13 cellular contexts compared by ENCODE assay signal in the genomic region with DNA sequence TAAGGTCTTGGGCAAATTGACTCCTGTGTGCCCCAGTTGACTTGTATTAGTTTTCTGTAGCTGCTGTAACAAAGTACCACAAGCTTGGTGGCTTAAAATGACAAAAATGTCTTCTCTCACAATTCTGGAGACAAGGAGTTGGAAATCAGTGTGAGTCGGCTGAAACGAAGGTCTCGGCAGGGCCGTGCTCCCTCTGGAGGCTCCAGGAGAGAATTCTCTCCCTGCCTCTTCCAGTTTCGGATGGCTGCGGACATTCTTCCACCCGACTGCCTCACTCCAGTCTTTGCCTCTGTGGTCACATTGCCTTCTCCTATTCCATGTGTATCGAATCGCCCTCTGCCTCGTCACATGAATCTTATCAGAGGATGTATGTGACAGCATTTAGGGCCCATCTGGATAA.
A peak's percentile ranks its signal among the peaks of the same experiment; 100 is the strongest.
DNase-seq lines count a peak whose midpoint lies in the region; ATAC-seq, FAIRE-seq and TF ChIP-seq lines count a peak whose summit lies in the region.
"Had no signal": no experiment of that assay in that cellular context is flagged by ENCODE, and none has a peak within 500 bp of the region (broad histone marks: within the 10 kb centered on the region; RNA-seq: fewer than 3 reads in every experiment).

No MANE protein-coding gene starts in this region.

- intact Hi-C loops in heart left ventricle (cut with DNase I) (loop anchor here in 7 of 10 donors (2.0 to 10.0 kb wide), 3 partner anchors 120 to 122 kb away; no protein-coding TSS in a partner anchor), ascending aorta (cut with DNase I) (no loop called here)

- TF ChIP-seq CTCF in heart left ventricle (IDR thresholded peaks at IDR 0.05) (peak; percentile 8 to 55 (median 36)), right atrium auricular region (IDR thresholded peaks at IDR 0.05) (peak in 1 of 2 donors; percentile 51), bronchial epithelial cell (IDR thresholded peaks at IDR 0.05; ENCODE audit: insufficient read depth, low read length, severe bottlenecking) (peak; percentile 61), keratinocyte (optimal IDR thresholded peaks at IDR 0.05 in 1 of 3, IDR thresholded peaks at IDR 0.05 in 1 of 3, conservative IDR thresholded peaks at IDR 0.05 in 1 of 3; ENCODE audit: extremely low read depth in 1 of 3, insufficient read depth in 2 of 3, low read length in 3 of 3) (peak; percentile 22 to 48 (median 45)), ascending aorta (IDR thresholded peaks at IDR 0.05) (no peak)

- dilution Hi-C loops in keratinocyte (cut with MboI; ENCODE audit: extremely low pct_ligation_motif_present, low sequenced_read_pairs) = no loop called here

- DNase-seq in heart left ventricle (peak in 1 of 5 donors; percentile 25), right atrium auricular region (ENCODE audit: low spot score) (no peak), bronchial epithelial cell (ENCODE audit: low read depth) (no peak), keratinocyte (ENCODE audit: low read depth, low spot score) (no peak), NCI-H2081 (lab: John Stamatoyannopoulos, UW) (no peak), SIG-M5 (lab: John Stamatoyannopoulos, UW) (no peak), ascending aorta (ENCODE audit: low spot score in 2 of 2) (no peak)
- DNase-seq: activated CD4-positive, alpha-beta T cell treated with anti-CD3 and anti-CD28 coated beads for 36 hours; NCI-H1417 treated with DMSO at 0.1 percent for 48 hours had no signal

- no peaks in the 10 kb centered on the region for H3K36me3 ChIP-seq in heart left ventricle
- no peaks in the 10 kb centered on the region for H3K36me3 ChIP-seq in right atrium auricular region
- H3K36me3 ChIP-seq in bronchial epithelial cell (ENCODE audit: control insufficient read depth, insufficient read depth, low read length) = no peaks in the 10 kb centered on the region
- no peaks in the 10 kb centered on the region for H3K36me3 ChIP-seq in keratinocyte (ENCODE audit: control insufficient read depth in 2 of 2, extremely low read depth in 1 of 2, insufficient read depth in 2 of 2, low read length in 2 of 2)
- H3K36me3 ChIP-seq in ascending aorta = no peaks in the 10 kb centered on the region
- H3K36me3 ChIP-seq: BLaER1 had no signal

- FAIRE-seq in bronchial epithelial cell (lab: Jason Lieb, UNC) (peak; percentile 43), keratinocyte (lab: Jason Lieb, UNC) (no peak)
- FAIRE-seq: GM12891, urothelium cell line had no signal

- H3K9me3 ChIP-seq in heart left ventricle (no peaks in the 10 kb centered on the region), right atrium auricular region (no peaks in the 10 kb centered on the region), keratinocyte (ENCODE audit: control insufficient read depth, low read depth, low read length) (no peaks in the 10 kb centered on the region), ascending aorta (no peaks in the 10 kb centered on the region)
- H3K9me3 ChIP-seq: BLaER1 had no signal

- no peak overlapping the region for H3K4me2 ChIP-seq in keratinocyte (ENCODE audit: control insufficient read depth, extremely low read depth, insufficient read depth, low read depth, low read length)
- H3K4me2 ChIP-seq: BLaER1 had no signal

- H3K27me3 ChIP-seq in heart left ventricle (peaks cover 0 to 37% (median 3%) of the 10 kb centered on the region in 9 donors), right atrium auricular region (no peaks in the 10 kb centered on the region), bronchial epithelial cell (ENCODE audit: control insufficient read depth, insufficient read depth, low read length) (no peaks in the 10 kb centered on the region), keratinocyte (ENCODE audit: control insufficient read depth, extremely low read depth, insufficient read depth, low read length) (no peaks in the 10 kb centered on the region), ascending aorta (no peaks in the 10 kb centered on the region)
- H3K27me3 ChIP-seq: BLaER1 had no signal

- ATAC-seq in heart left ventricle = peak in 1 of 4 donors; percentile 56
- no peak for ATAC-seq in GM18907 (IDR thresholded peaks at IDR 0.05; ENCODE audit: unreplicated experiment)
- ATAC-seq: activated CD4-positive, alpha-beta T cell treated with anti-CD3 and anti-CD28 coated beads for 36 hours had no signal

- H3K4me3 ChIP-seq in heart left ventricle (no peak overlapping the region), right atrium auricular region (no peak overlapping the region), bronchial epithelial cell (ENCODE audit: low read depth, low read length) (no peak overlapping the region), keratinocyte (ENCODE audit: control insufficient read depth in 2 of 3, extremely low read depth in 1 of 3, insufficient read depth in 2 of 3, low read depth in 1 of 3, low read length in 3 of 3) (no peak overlapping the region), ascending aorta (no peak overlapping the region)
- H3K4me3 ChIP-seq: BLaER1 had no signal

- no peaks in the 10 kb centered on the region for H4K20me1 ChIP-seq in keratinocyte (ENCODE audit: control insufficient read depth, extremely low read depth, insufficient read depth, low read length)
- H4K20me1 ChIP-seq: BLaER1 had no signal

- H3K9ac ChIP-seq in keratinocyte (ENCODE audit: control insufficient read depth, extremely low read depth, insufficient read depth, low read length) = no peak overlapping the region
- H3K9ac ChIP-seq: BLaER1 had no signal

- WGBS in heart left ventricle, 4 donors = 22 to 48% (median 42%) methylated on average over 10 of the region's 10 CpGs

- H3K4me1 ChIP-seq in heart left ventricle (no peaks in the 10 kb centered on the region), right atrium auricular region (no peaks in the 10 kb centered on the region), keratinocyte (ENCODE audit: control insufficient read depth, extremely low read depth, insufficient read depth, low read length) (no peaks in the 10 kb centered on the region), ascending aorta (no peaks in the 10 kb centered on the region)
- H3K4me1 ChIP-seq: BLaER1 had no signal

- H3K9me1 ChIP-seq in keratinocyte (ENCODE audit: control insufficient read depth, extremely low read depth, insufficient read depth, low read length) = no peaks in the 10 kb centered on the region

- H3K79me2 ChIP-seq in keratinocyte (ENCODE audit: control insufficient read depth, insufficient read depth, low read length) = no peaks in the 10 kb centered on the region

- H3K27ac ChIP-seq in heart left ventricle = no peak overlapping the region
- no peak overlapping the region for H3K27ac ChIP-seq in right atrium auricular region
- no peak overlapping the region for H3K27ac ChIP-seq in keratinocyte (ENCODE audit: control insufficient read depth, insufficient read depth, low read length)
- no peak overlapping the region for H3K27ac ChIP-seq in ascending aorta
- H3K27ac ChIP-seq: BLaER1 had no signal

- H2AFZ ChIP-seq in keratinocyte (ENCODE audit: control insufficient read depth, low read length) = no peak overlapping the region

- TF ChIP-seq POLR2A in heart left ventricle (IDR thresholded peaks at IDR 0.05) = no peak

Comparison
In these comparisons a context has a peak if more than half of its experiments do, and no peak if none do; other contexts are left out.
1. CTCF ChIP-seq: peak in heart left ventricle (12 of 12), bronchial epithelial cell (single experiment) and keratinocyte (3 of 3); none in ascending aorta (0 of 3).